22 cellular contexts compared by ENCODE assay signal in the genomic region with DNA sequence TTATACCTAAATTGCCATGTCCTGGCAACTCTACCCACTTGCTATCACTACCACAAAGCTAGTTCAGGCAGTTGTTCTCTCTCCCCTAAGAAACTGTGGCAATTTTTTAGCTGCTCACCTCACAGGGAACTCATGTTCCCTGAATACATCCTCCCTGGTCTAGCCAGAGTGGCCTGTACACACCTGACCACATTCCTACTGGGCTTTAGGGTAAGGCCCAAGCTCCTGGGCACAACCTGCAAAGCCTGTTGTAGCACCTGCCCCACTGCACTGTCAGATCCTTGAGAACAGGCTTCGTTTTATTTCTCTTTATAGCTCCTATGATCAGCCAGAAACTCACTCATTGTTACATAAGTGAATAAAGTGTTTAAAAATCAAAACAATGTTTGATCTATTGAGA. TPM values are rescaled to one million over a fixed set of nuclear protein-coding genes. Genes with fewer than 3 reads are reported as not detected.
DNase-seq lines count a peak whose midpoint lies in the region; FAIRE-seq and TF ChIP-seq lines count a peak whose summit lies in the region.
"Had no signal": no experiment of that assay in that cellular context is flagged by ENCODE, and none has a peak within 500 bp of the region (broad histone marks: within the 10 kb centered on the region; RNA-seq: fewer than 3 reads in every experiment).

No MANE protein-coding gene starts in this region.

- H3K4me3 ChIP-seq in epithelial cell of esophagus (ENCODE audit: low read length) (no peak overlapping the region), OCI-LY7 (ENCODE audit: low read depth, low read length, poor library complexity, severe bottlenecking) (no peak overlapping the region)
- H3K4me3 ChIP-seq: GM23338 had no signal

- H3K27ac Mint-ChIP-seq in endothelial cell (ENCODE audit: unreplicated experiment) = peak overlapping the region; percentile 4
- H3K27ac Mint-ChIP-seq: CD4-positive, alpha-beta memory T cell; GM23338; H9 had no signal

- H2AFZ ChIP-seq in OCI-LY7 (ENCODE audit: low read length) = no peak overlapping the region
- H2AFZ ChIP-seq: GM23338 had no signal

- H3K4me1 ChIP-seq in OCI-LY7 (ENCODE audit: insufficient read depth, low read length, poor library complexity, severe bottlenecking) = no peaks in the 10 kb centered on the region

- no peak for TF ChIP-seq CTCF in endothelial cell (IDR thresholded peaks at IDR 0.05; ENCODE audit: unreplicated experiment)
- TF ChIP-seq CTCF in epithelial cell of esophagus (IDR thresholded peaks at IDR 0.05; ENCODE audit: insufficient read depth, low read depth, low read length, missing control alignments) = no peak
- TF ChIP-seq CTCF in OCI-LY7 (conservative IDR thresholded peaks at IDR 0.05; ENCODE audit: low read length) = no peak

- no peaks in the 10 kb centered on the region for H3K9me3 Mint-ChIP-seq in endothelial cell (ENCODE audit: unreplicated experiment)

- H3K36me3 Mint-ChIP-seq in endothelial cell (ENCODE audit: low read depth, unreplicated experiment) = no peaks in the 10 kb centered on the region
- H3K36me3 Mint-ChIP-seq: CD4-positive, alpha-beta memory T cell had no signal

- no peak for FAIRE-seq in frontal cortex (lab: Jason Lieb, UNC)
- FAIRE-seq: GM12891, GM18507 had no signal

- peak overlapping the region; percentile 10 for H3K4me3 Mint-ChIP-seq in endothelial cell (ENCODE audit: unreplicated experiment)
- H3K4me3 Mint-ChIP-seq: CD4-positive, alpha-beta memory T cell; GM23338; H9 had no signal

- H3K27ac ChIP-seq in OCI-LY7 (ENCODE audit: low read depth, low read length, poor library complexity, severe bottlenecking) = no peak overlapping the region

- H3K36me3 ChIP-seq in OCI-LY7 (ENCODE audit: insufficient read depth, low read length) = no peaks in the 10 kb centered on the region

- POLR2A ChIA-PET in OCI-LY7 (lab: Charles Lee) = no interaction called here

- DNase-seq in endothelial cell (ENCODE audit: low spot score) (no peak), epithelial cell of esophagus (ENCODE audit: low read depth) (peak; percentile 34), mesenteric fat pad (ENCODE audit: low spot score) (peak; percentile 14), pons (ENCODE audit: low spot score) (no peak), frontal cortex (ENCODE audit: low spot score in 2 of 2) (no peak), OCI-LY7 (ENCODE audit: low spot score) (no peak)
- DNase-seq: C1 segment of cervical spinal cord; Calu3; CD4-positive, alpha-beta memory T cell; COR-L47; DMS53; DMS79 treated with DMSO at 0.1 percent for 48 hours; GF-D8; H9 had no signal

- H3K79me2 ChIP-seq in OCI-LY7 (ENCODE audit: insufficient read depth, low read depth, low read length) = no peaks in the 10 kb centered on the region

- CTCF ChIA-PET in OCI-LY7 (lab: Charles Lee; ENCODE audit: unreplicated experiment) = no interaction called here

- no peaks in the 10 kb centered on the region for H4K20me1 ChIP-seq in OCI-LY7 (ENCODE audit: insufficient read depth, low read length)

- intact Hi-C loops in OCI-LY7 (cut with micrococcal nuclease; ENCODE audit: unreplicated experiment) = no loop called here

- H3K4me2 ChIP-seq in OCI-LY7 (ENCODE audit: low read length) = no peak overlapping the region
- H3K4me2 ChIP-seq: GM23338 had no signal

- H3K27me3 Mint-ChIP-seq in endothelial cell (ENCODE audit: unreplicated experiment) = peaks cover 5% of the 10 kb centered on the region

- no peaks in the 10 kb centered on the region for H3K9me2 ChIP-seq in OCI-LY7 (ENCODE audit: insufficient read depth, low read length)

- no peaks in the 10 kb centered on the region for H3K9me3 ChIP-seq in OCI-LY7 (ENCODE audit: low read length)

- peaks cover 1% of the 10 kb centered on the region for H3K4me1 Mint-ChIP-seq in endothelial cell (ENCODE audit: unreplicated experiment)
- H3K4me1 Mint-ChIP-seq: CD4-positive, alpha-beta memory T cell; GM23338; H9 had no signal

- BruUV-seq in OCI-LY7 (replicated peaks; lab: Mats Ljungman, UMichigan) = no TSS peak

RNA-seq across cellular contexts. Expression of a gene that starts 21.5 kb away (rescaled TPM):
- total RNA-seq in endothelial cell (ENCODE audit: unreplicated experiment) (0.10 TPM), mesenteric fat pad (1.1 TPM), frontal cortex (1.2 TPM), OCI-LY7 (2022) (not detected in 2 replicates)
- total RNA-seq in OCI-LY7 (2014; rRNA removed; shearing (Covaris generic)) = not detected in 2 replicates
- total RNA-seq: A172; A673; Calu3; CD4-positive, alpha-beta memory T cell; Daoy; G401; GM23338; H4; H9 had no signal

Comparison
In these comparisons a context has a peak if more than half of its experiments do, and no peak if none do; other contexts are left out.
1. DNase-seq: peak in epithelial cell of esophagus (single experiment) and mesenteric fat pad (single experiment); none in endothelial cell (single experiment), pons (single experiment), frontal cortex (0 of 2) and OCI-LY7 (single experiment).